Comparison of ENCODE assay signal across 17 cellular contexts in the genomic region with DNA sequence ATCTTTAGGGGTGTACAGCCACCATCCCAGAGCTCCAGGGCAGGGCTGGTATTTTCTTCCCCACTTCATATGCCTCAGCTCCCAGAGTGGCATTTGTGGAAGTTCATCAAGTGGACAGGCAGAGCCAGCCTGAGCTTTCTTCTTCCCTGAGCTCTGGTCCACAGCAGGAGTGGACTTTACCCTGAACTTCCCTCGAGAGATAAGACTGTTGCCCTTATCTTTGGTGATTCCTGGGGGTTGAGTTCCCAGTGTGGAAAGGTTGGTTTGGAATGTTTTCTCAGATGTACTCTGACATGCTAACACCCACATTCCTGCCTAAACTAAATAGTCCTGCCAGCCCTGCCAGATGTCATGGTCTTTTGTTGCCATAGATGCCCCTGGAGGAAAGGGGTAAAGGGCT.
DNase-seq lines count a peak whose midpoint lies in the region; ATAC-seq and TF ChIP-seq lines count a peak whose summit lies in the region.
"Had no signal": no experiment of that assay in that cellular context is flagged by ENCODE, and none has a peak within 500 bp of the region (broad histone marks: within the 10 kb centered on the region; RNA-seq: fewer than 3 reads in every experiment).

No MANE protein-coding gene starts in this region.

- H3K27me3 ChIP-seq in right atrium auricular region (no peaks in the 10 kb centered on the region), trophoblast cell (ENCODE audit: insufficient read depth, low read length) (no peaks in the 10 kb centered on the region), vagina (no peaks in the 10 kb centered on the region), thyroid gland (no peaks in the 10 kb centered on the region)
- H3K27me3 ChIP-seq: BLaER1 had no signal

- DNase-seq in right atrium auricular region (ENCODE audit: low spot score) (no peak), Right ventricle myocardium inferior (ENCODE audit: missing footprints) (no peak), left colon (no peak), trophoblast cell (peak in 1 of 2 donors; percentile 9), vagina (ENCODE audit: extremely low spot score in 2 of 2) (peak; percentile 40 to 65), SHP77 (lab: John Stamatoyannopoulos, UW) (no peak), thyroid gland (no peak)
- DNase-seq: 8988T, GDM1, KG1, NCI-H1417 treated with DMSO at 0.1 percent for 48 hours, NCI-H2081, NCI-H510A treated with DMSO at 0.1 percent for 48 hours had no signal

- no peak overlapping the region for H3K4me3 ChIP-seq in right atrium auricular region
- H3K4me3 ChIP-seq in trophoblast cell (ENCODE audit: low read depth, low read length), result no peak overlapping the region
- no peak overlapping the region for H3K4me3 ChIP-seq in vagina
- no peak overlapping the region for H3K4me3 ChIP-seq in thyroid gland (replicated peaks in 1 of 3)
- H3K4me3 ChIP-seq: BLaER1, GM12878, GM23248 had no signal

- intact Hi-C loops in Right ventricle myocardium inferior (cut with DNase I), result no loop called here
- intact Hi-C loops in left colon (cut with DNase I, micrococcal nuclease), result no loop called here
- intact Hi-C loops in vagina (cut with DNase I), result no loop called here
- intact Hi-C loops in thyroid gland (cut with DNase I), result no loop called here

- no peak overlapping the region for H3K23ac ChIP-seq in trophoblast cell (ENCODE audit: low read length)

- H3K18ac ChIP-seq in trophoblast cell (ENCODE audit: low read length), result no peak overlapping the region

- no peak overlapping the region for H3K4me2 ChIP-seq in trophoblast cell (ENCODE audit: low read length)
- H3K4me2 ChIP-seq: BLaER1 had no signal

- H3K4ac ChIP-seq in trophoblast cell (ENCODE audit: low read depth, low read length), result no peak overlapping the region

- H3K79me1 ChIP-seq in trophoblast cell (ENCODE audit: low read length), result no peaks in the 10 kb centered on the region

- no peak overlapping the region for H2AFZ ChIP-seq in trophoblast cell (ENCODE audit: insufficient read depth, low read length, poor library complexity)
- H2AFZ ChIP-seq: GM23248 had no signal

- peaks cover 0 to 11% of the 10 kb centered on the region in 2 donors for H3K9me3 ChIP-seq in right atrium auricular region
- H3K9me3 ChIP-seq in trophoblast cell (ENCODE audit: insufficient read depth, low read depth, low read length), result no peaks in the 10 kb centered on the region
- no peaks in the 10 kb centered on the region for H3K9me3 ChIP-seq in vagina
- H3K9me3 ChIP-seq in thyroid gland, result no peaks in the 10 kb centered on the region

- H4K8ac ChIP-seq in trophoblast cell (ENCODE audit: low read depth, low read length), result no peak overlapping the region

- no peak overlapping the region for H2AK5ac ChIP-seq in trophoblast cell (ENCODE audit: low read length)

- peak overlapping the region; percentile 20 for H4K91ac ChIP-seq in trophoblast cell (ENCODE audit: low read depth, low read length)

- TF ChIP-seq POLR2A in vagina (IDR thresholded peaks at IDR 0.05) (no peak), thyroid gland (IDR thresholded peaks at IDR 0.05) (no peak)

- no peak overlapping the region for H3K14ac ChIP-seq in trophoblast cell (ENCODE audit: low read length)

- ATAC-seq in Right ventricle myocardium inferior (no peak), left colon (peak; percentile 85), HG03520 (IDR thresholded peaks at IDR 0.05; ENCODE audit: unreplicated experiment) (no peak)
- ATAC-seq: GM12878 had no signal

- no peak overlapping the region for H2BK120ac ChIP-seq in trophoblast cell (ENCODE audit: insufficient read depth, low read length, poor library complexity)

- H3K4me1 ChIP-seq in right atrium auricular region (no peaks in the 10 kb centered on the region), trophoblast cell (ENCODE audit: control insufficient read depth in 1 of 2, insufficient read depth in 2 of 2, low read length in 2 of 2) (peaks cover 3 to 4% of the 10 kb centered on the region in 2 experiments), vagina (no peaks in the 10 kb centered on the region), thyroid gland (no peaks in the 10 kb centered on the region)
- H3K4me1 ChIP-seq: BLaER1 had no signal

- H3K36me3 ChIP-seq in right atrium auricular region (no peaks in the 10 kb centered on the region), trophoblast cell (ENCODE audit: control insufficient read depth in 1 of 2, insufficient read depth in 2 of 2, low read length in 2 of 2) (no peaks in the 10 kb centered on the region), vagina (no peaks in the 10 kb centered on the region), thyroid gland (no peaks in the 10 kb centered on the region)
- H3K36me3 ChIP-seq: BLaER1 had no signal

- H4K12ac ChIP-seq in trophoblast cell (ENCODE audit: low read depth, low read length), result no peak overlapping the region

- peak overlapping the region; percentile 47 to 67 for H3K27ac ChIP-seq in right atrium auricular region
- H3K27ac ChIP-seq in trophoblast cell (ENCODE audit: low read depth, low read length), result peak overlapping the region; percentile 20
- no peak overlapping the region for H3K27ac ChIP-seq in vagina
- H3K27ac ChIP-seq in thyroid gland, result no peak overlapping the region
- H3K27ac ChIP-seq: BLaER1, GM23248 had no signal

- no peak overlapping the region for H2BK5ac ChIP-seq in trophoblast cell (ENCODE audit: low read depth, low read length, poor library complexity)

- H2BK12ac ChIP-seq in trophoblast cell (ENCODE audit: low read length), result no peak overlapping the region

- WGBS in trophoblast cell (ENCODE audit: extremely low coverage, insufficient coverage, insufficient read length), result no CpG with 5 or more reads among the region's 1 CpG
- 85 to 90% methylated on average over 1 of the region's 1 CpG for WGBS in thyroid gland, 2 donors

- H3K9ac ChIP-seq in trophoblast cell (ENCODE audit: low read length), result no peak overlapping the region
- H3K9ac ChIP-seq: BLaER1, GM23248 had no signal

- H3K79me2 ChIP-seq in trophoblast cell (ENCODE audit: control insufficient read depth, insufficient read depth, low read length, poor library complexity), result no peaks in the 10 kb centered on the region

- TF ChIP-seq CTCF in right atrium auricular region (IDR thresholded peaks at IDR 0.05), result no peak
- TF ChIP-seq CTCF in vagina (IDR thresholded peaks at IDR 0.05), result no peak
- TF ChIP-seq CTCF in thyroid gland (IDR thresholded peaks at IDR 0.05), result no peak

Comparison
In these comparisons a context has a peak if more than half of its experiments do, and no peak if none do; other contexts are left out.
1. DNase-seq: peak in vagina (2 of 2); none in right atrium auricular region (single experiment), Right ventricle myocardium inferior (single experiment), left colon (0 of 2), SHP77 (0 of 2) and thyroid gland (0 of 2).
2. H3K27ac ChIP-seq: peak in right atrium auricular region (2 of 2) and trophoblast cell (single experiment); none in vagina (single experiment) and thyroid gland (0 of 3).